Comparison of ENCODE assay signal across 7 cellular contexts in genomic region chr16:29710227-29711219, GRCh38. TPM values are rescaled to one million over a fixed set of nuclear protein-coding genes. Genes with fewer than 3 reads are reported as not detected.
A peak's percentile ranks its signal among the peaks of the same experiment; 100 is the strongest.
DNase-seq lines count a peak whose midpoint lies in the region; ATAC-seq and TF ChIP-seq lines count a peak whose summit lies in the region.

No MANE protein-coding gene starts in this region.

- H3K27me3 ChIP-seq in HAP-1 (ENCODE audit: low read depth) (no peaks in the 10 kb centered on the region), RWPE2 (ENCODE audit: insufficient read depth, poor library complexity, severe bottlenecking) (no peaks in the 10 kb centered on the region)

- ATAC-seq in RWPE2 (ENCODE audit: low read depth) = peak; percentile 78
- peak; percentile 99 for ATAC-seq in left colon
- peak; percentile 95 to 97 for ATAC-seq in stimulated activated naive B cell treated with anti-CD40 and anti-IgM and Interleukin-4, amounts not matched to agents 10 μg/mL and 1 μg/mL and 100 μg/mL, for 72 hours (replicated peaks)
- no peak for ATAC-seq in GM21528 (IDR thresholded peaks at IDR 0.05; ENCODE audit: low FRiP score, unreplicated experiment)

- intact Hi-C loops in left colon (cut with DNase I, micrococcal nuclease) = no loop called here

- H3K9me3 ChIP-seq in HAP-1 = peaks cover 3% of the 10 kb centered on the region; the same call in 1 of the 2 replicates
- H3K9me3 ChIP-seq in RWPE2 (ENCODE audit: severe bottlenecking) = no peaks in the 10 kb centered on the region

- peaks cover 0 to 4% of the 10 kb centered on the region in 2 donors for H3K27me3 Mint-ChIP-seq in stimulated activated naive B cell treated with anti-CD40 and anti-IgM and Interleukin-4, amounts not matched to agents 10 μg/mL and 1 μg/mL and 100 μg/mL, for 72 hours

- peaks cover 0 to 1% of the 10 kb centered on the region in 2 donors for H3K36me3 Mint-ChIP-seq in stimulated activated naive B cell treated with anti-CD40 and anti-IgM and Interleukin-4, amounts not matched to agents 10 μg/mL and 1 μg/mL and 100 μg/mL, for 72 hours

- H3K4me1 Mint-ChIP-seq in stimulated activated naive B cell treated with anti-CD40 and anti-IgM and Interleukin-4, amounts not matched to agents 10 μg/mL and 1 μg/mL and 100 μg/mL, for 72 hours = peaks cover 21 to 30% of the 10 kb centered on the region in 2 donors

- H3K4me3 Mint-ChIP-seq in stimulated activated naive B cell treated with anti-CD40 and anti-IgM and Interleukin-4, amounts not matched to agents 10 μg/mL and 1 μg/mL and 100 μg/mL, for 72 hours = no peak overlapping the region

- no peaks in the 10 kb centered on the region for H3K9me3 Mint-ChIP-seq in stimulated activated naive B cell treated with anti-CD40 and anti-IgM and Interleukin-4, amounts not matched to agents 10 μg/mL and 1 μg/mL and 100 μg/mL, for 72 hours

- H3K36me3 ChIP-seq in HAP-1 (replicated peaks) (no peaks in the 10 kb centered on the region), RWPE2 (ENCODE audit: low read depth) (no peaks in the 10 kb centered on the region)

- in situ Hi-C loops in HAP-1 (cut with MboI; ENCODE audit: low sequenced_read_pairs) = no loop called here

- H3K4me1 ChIP-seq in HAP-1 (peaks cover 3% of the 10 kb centered on the region), RWPE2 (ENCODE audit: insufficient read depth, poor library complexity, severe bottlenecking) (peaks cover 7% of the 10 kb centered on the region)

- no peak overlapping the region for H3K27ac Mint-ChIP-seq in stimulated activated naive B cell treated with anti-CD40 and anti-IgM and Interleukin-4, amounts not matched to agents 10 μg/mL and 1 μg/mL and 100 μg/mL, for 72 hours

- H3K27ac ChIP-seq in RWPE2 (ENCODE audit: poor library complexity, severe bottlenecking) = no peak overlapping the region
- H3K27ac ChIP-seq in caudate nucleus (ENCODE audit: low read depth, low read length) = no peak overlapping the region

- peak; percentile 62 for TF ChIP-seq CTCF in RWPE2 (IDR thresholded peaks at IDR 0.05; ENCODE audit: poor library complexity, severe bottlenecking)

- DNase-seq in DMS114 treated with DMSO at 0.1 percent for 48 hours (lab: John Stamatoyannopoulos, UW; ENCODE audit: unreplicated experiment) = peak; percentile 18
- DNase-seq in HAP-1 (ENCODE audit: low spot score in 2 of 2) = peak; percentile 41 to 62
- no peak for DNase-seq in RWPE2 (ENCODE audit: low spot score)
- DNase-seq in caudate nucleus (lab: John Stamatoyannopoulos, UW) = peak in 32 of 61 donors; percentile 2 to 69 (median 26)
- DNase-seq in left colon = no peak
- DNase-seq in stimulated activated naive B cell treated with anti-CD40 and anti-IgM and Interleukin-4, amounts not matched to agents 10 μg/mL and 1 μg/mL and 100 μg/mL, for 72 hours = no peak

- H3K4me3 ChIP-seq in HAP-1 (no peak overlapping the region), RWPE2 (ENCODE audit: severe bottlenecking) (no peak overlapping the region)

RNA-seq across cellular contexts. Expression of gene QPRT, which starts 31.5 kb away (rescaled TPM):
- 10 to 100 TPM; 44.9 to 47.4 TPM for total RNA-seq in left colon

RNA-seq across cellular contexts. Expression of gene C16orf54, which starts 35.3 kb away (rescaled TPM):
- 1 to 10 TPM; 1.6 to 3.2 TPM for total RNA-seq in left colon

RNA-seq across cellular contexts. Expression of gene SPN, which starts 47.5 kb away (rescaled TPM):
- total RNA-seq in left colon = 1 to 10 TPM; 1.8 to 3.5 TPM

Comparison
In these comparisons a context has a peak if more than half of its experiments do, and no peak if none do; other contexts are left out.
1. DNase-seq: peak in DMS114 treated with DMSO at 0.1 percent for 48 hours (single experiment), HAP-1 (2 of 2) and caudate nucleus (32 of 61); none in RWPE2 (single experiment), left colon (0 of 2) and stimulated activated naive B cell treated with anti-CD40 and anti-IgM and Interleukin-4, amounts not matched to agents 10 μg/mL and 1 μg/mL and 100 μg/mL, for 72 hours (single experiment).